Comparison of ENCODE assay signal across 1 cellular context in the genomic region with DNA sequence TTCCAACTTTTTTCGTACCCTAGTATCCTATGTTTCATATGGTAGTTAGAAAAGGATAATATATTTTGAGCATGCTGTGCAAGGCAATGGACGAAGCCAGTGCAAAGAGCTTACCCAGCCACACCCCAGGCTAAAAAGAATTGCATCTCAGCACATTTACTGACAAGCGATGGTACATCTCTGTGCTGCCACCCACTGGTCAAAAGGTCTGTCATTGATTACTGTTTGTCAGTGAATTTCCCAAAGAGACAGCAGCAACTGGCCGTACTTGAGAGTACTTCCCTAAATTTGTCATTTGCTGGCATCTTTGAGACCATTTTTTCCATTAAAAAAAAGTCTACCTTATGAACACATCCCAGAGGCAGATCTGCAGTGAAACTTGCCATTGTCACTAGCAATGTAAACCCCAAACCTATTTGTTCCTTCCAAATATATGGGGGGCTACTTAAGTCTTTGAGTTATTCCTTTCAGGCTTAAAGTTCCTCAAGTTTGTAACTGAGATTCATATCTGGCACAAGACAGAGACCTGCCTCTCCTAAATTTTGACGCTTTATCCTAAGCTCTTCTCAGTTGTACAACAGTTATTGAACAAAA.
TF ChIP-seq lines count a peak whose summit lies in the region.

No MANE protein-coding gene starts in this region.

TF ChIP-seq in H1, 55 proteins besides CTCF, POLR2A, EP300 and RAD21:
- TF ChIP-seq, protein P1, sequence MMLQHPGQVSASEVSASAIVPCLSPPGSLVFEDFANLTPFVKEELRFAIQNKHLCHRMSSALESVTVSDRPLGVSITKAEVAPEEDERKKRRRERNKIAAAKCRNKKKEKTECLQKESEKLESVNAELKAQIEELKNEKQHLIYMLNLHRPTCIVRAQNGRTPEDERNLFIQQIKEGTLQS (IDR thresholded peaks at IDR 0.05; ENCODE audit: insufficient read depth, low read depth, low read length), result no peak
- TF ChIP-seq GTF2F1 (IDR thresholded peaks at IDR 0.05; ENCODE audit: borderline replicate concordance, low read depth, low read length), result no peak
- TF ChIP-seq MAFK (IDR thresholded peaks at IDR 0.05; ENCODE audit: low read depth, low read length), result peak; percentile 38; the same call in 1 of the 2 replicates
- TF ChIP-seq CBX5 (IDR thresholded peaks at IDR 0.05; ENCODE audit: low read depth, low read length), result no peak
- no peak for TF ChIP-seq HDAC6 (IDR thresholded peaks at IDR 0.05; ENCODE audit: low read depth, low read length)
- no peak for TF ChIP-seq TBP (IDR thresholded peaks at IDR 0.05; ENCODE audit: low read depth, low read length)
- no peak for TF ChIP-seq SAP30 (IDR thresholded peaks at IDR 0.05; ENCODE audit: insufficient read depth, insufficient replicate concordance, low read length)
- 0 out of 2 replicates have a peak, but pooled peaks have one; percentile 15 for TF ChIP-seq YY1 (IDR thresholded peaks at IDR 0.05; ENCODE audit: low read depth, low read length)
- no peak for TF ChIP-seq KDM5A (IDR thresholded peaks at IDR 0.05; ENCODE audit: low read length)
TF ChIP-seq in H1: peak in this region for 2.
